Comparison of ENCODE assay signal across 18 cellular contexts in the genomic region with DNA sequence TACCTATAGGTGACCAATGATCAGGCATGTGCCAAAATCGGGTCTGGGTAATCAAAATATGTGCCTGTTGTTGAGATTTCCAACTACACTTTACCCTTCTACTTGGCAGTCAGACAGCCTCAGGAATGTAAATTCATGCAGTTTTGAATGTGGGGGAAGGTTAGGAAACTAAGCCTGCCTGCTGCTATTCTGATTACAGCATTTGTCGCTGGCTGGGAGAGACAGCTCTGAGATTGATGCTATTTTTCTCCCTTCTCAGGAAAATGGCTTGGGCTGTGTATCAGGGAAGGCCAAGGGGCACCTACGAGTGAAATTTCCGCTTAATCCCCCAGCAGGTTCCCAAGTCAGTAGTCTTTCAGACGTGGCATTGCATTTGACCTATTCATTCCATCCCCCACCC. TPM values are rescaled to one million over a fixed set of nuclear protein-coding genes. Genes with fewer than 3 reads are reported as not detected.
"Had no signal": no experiment of that assay in that cellular context is flagged by ENCODE, and none has a peak within 500 bp of the region (broad histone marks: within the 10 kb centered on the region; RNA-seq: fewer than 3 reads in every experiment).

No MANE protein-coding gene starts in this region.

- ATAC-seq: activated naive CD4-positive, alpha-beta T cell treated with anti-CD3 and anti-CD28 coated beads, Interleukin-2, amount 50 U/mL, for 72 hours; gastroesophageal sphincter; left cardiac atrium; naive thymus-derived CD4-positive, alpha-beta T cell; right cardiac atrium had no signal

- DNase-seq: activated CD4-positive, alpha-beta T cell treated with anti-CD3 and anti-CD28 coated beads, Interleukin-2, amount 50 U/mL, for 4 hours; activated CD4-positive, CD25-positive, alpha-beta regulatory T cell treated with anti-CD3 and anti-CD28 coated beads, Interleukin-2, amount 50 U/mL, for 72 hours; activated T-cell treated with anti-CD3 and anti-CD28 coated beads, Interleukin-2, amount 50 U/mL, for 1 hour; amniotic stem cell; immature natural killer cell; left cardiac atrium; naive thymus-derived CD4-positive, alpha-beta T cell; right cardiac atrium; spleen; stimulated activated CD4-positive, alpha-beta T cell treated with anti-CD3 and anti-CD28 coated beads, Interleukin-2, amount 100 ng/mL, for 24 hours; stimulated activated naive CD4-positive, alpha-beta T cell had no signal

- H3K36me3 ChIP-seq: gastroesophageal sphincter, neutrophil, spleen, suprapubic skin had no signal

- H3K4me3 ChIP-seq: gastroesophageal sphincter, lung, spleen, suprapubic skin had no signal

- H3K27ac ChIP-seq: gastroesophageal sphincter, neutrophil, spleen, suprapubic skin had no signal

- H3K9me3 ChIP-seq: gastroesophageal sphincter, neutrophil, spleen, suprapubic skin had no signal

RNA-seq across cellular contexts. Expression of a gene that starts 3.6 kb away (rescaled TPM):
- total RNA-seq: activated naive CD4-positive, alpha-beta T cell treated with anti-CD3 and anti-CD28 coated beads, Interleukin-2, amount 50 U/mL, for 72 hours; bronchial epithelial cell; chondrocyte; naive thymus-derived CD4-positive, alpha-beta T cell had no signal
